ENCODE assay signal across 8 cellular contexts in the genomic region with DNA sequence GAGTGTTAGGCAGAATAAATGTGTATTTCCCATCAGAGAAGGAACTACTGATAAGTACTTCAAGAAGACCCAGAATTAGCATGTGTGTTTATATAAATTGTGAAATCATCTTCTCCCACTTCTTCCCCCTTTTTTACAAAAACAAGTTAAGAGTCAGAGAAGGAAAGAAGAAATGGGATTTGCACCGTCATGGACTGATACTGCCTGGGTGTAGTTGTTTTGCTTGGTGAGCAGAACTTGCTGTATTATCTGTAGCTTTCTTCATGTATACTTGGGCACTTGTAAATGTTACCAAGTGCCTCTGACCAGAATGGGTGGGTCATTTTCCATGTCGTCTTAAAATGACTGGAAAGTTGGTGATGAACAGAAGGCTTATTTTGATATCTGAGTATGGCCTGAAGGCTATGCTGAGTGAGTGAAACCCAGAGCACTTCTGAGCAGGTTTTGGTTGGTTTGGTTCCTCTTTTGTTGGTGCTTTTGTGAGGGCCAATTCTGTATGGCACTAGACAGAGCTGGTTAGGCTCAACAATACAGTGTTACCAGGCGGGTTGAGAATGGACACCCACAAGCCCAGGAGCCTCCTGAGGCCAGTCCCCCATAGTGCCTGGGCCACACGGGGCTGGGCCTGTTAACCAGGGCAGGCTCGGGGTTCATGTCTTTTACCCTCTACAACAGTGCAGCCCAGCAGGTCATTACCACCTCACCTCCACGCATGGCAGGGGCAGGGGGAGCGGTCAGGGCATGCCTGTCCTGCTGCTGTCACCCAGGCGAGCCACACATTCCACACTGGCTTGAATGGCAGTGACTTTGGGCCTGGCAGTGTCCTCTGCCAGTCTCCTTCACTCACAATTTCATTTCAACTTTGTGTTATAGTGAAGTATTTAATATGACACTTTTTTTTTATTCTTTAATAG.
DNase-seq lines count a peak whose midpoint lies in the region; ATAC-seq lines count a peak whose summit lies in the region.

No MANE protein-coding gene starts in this region.

- H3K27ac Mint-ChIP-seq in activated naive CD8-positive, alpha-beta T cell: no peak overlapping the region
- H3K27ac Mint-ChIP-seq in activated naive CD8-positive, alpha-beta T cell treated with anti-CD3 and anti-CD28 coated beads for 36 hours: no peak overlapping the region
- no peak overlapping the region for H3K27ac Mint-ChIP-seq in activated naive CD8-positive, alpha-beta T cell treated with anti-CD3 and anti-CD28 coated beads, Interleukin-2, amount 50 U/mL, for 24 hours
- peak overlapping the region in 9 of 10 donors; percentile 3 to 99 (median 69) for H3K27ac Mint-ChIP-seq in naive thymus-derived CD8-positive, alpha-beta T cell

- no peaks in the 10 kb centered on the region for H3K9me3 Mint-ChIP-seq in activated naive CD8-positive, alpha-beta T cell (ENCODE audit: low read depth)
- H3K9me3 Mint-ChIP-seq in activated naive CD8-positive, alpha-beta T cell treated with anti-CD3 and anti-CD28 coated beads for 36 hours: peaks cover 2% of the 10 kb centered on the region
- no peaks in the 10 kb centered on the region for H3K9me3 Mint-ChIP-seq in activated naive CD8-positive, alpha-beta T cell treated with anti-CD3 and anti-CD28 coated beads, Interleukin-2, amount 50 U/mL, for 24 hours
- H3K9me3 Mint-ChIP-seq in naive thymus-derived CD8-positive, alpha-beta T cell: peaks cover 0 to 14% (median 2%) of the 10 kb centered on the region in 9 donors

- H3K4me1 Mint-ChIP-seq in activated naive CD8-positive, alpha-beta T cell (ENCODE audit: low read depth): peaks cover 92% of the 10 kb centered on the region
- peaks cover 82% of the 10 kb centered on the region for H3K4me1 Mint-ChIP-seq in activated naive CD8-positive, alpha-beta T cell treated with anti-CD3 and anti-CD28 coated beads for 36 hours
- H3K4me1 Mint-ChIP-seq in activated naive CD8-positive, alpha-beta T cell treated with anti-CD3 and anti-CD28 coated beads, Interleukin-2, amount 50 U/mL, for 24 hours: peaks cover 83% of the 10 kb centered on the region
- peaks cover 52 to 91% (median 84%) of the 10 kb centered on the region in 4 donors for H3K4me1 Mint-ChIP-seq in naive thymus-derived CD8-positive, alpha-beta T cell

- POLR2A ChIA-PET in naive thymus-derived CD8-positive, alpha-beta T cell (lab: Charles Lee): interaction anchor here (0.9 to 1.9 kb wide), 2 partner anchors 8 to 14 kb away, joined by 5 to 7 read pairs; no protein-coding TSS in a partner anchor

- DNase-seq in activated naive CD8-positive, alpha-beta T cell treated with anti-CD3 and anti-CD28 coated beads for 36 hours: no peak
- no peak for DNase-seq in activated naive CD8-positive, alpha-beta T cell treated with anti-CD3 and anti-CD28 coated beads, Interleukin-2, amount 50 U/mL, for 24 hours
- no peak for DNase-seq in naive thymus-derived CD8-positive, alpha-beta T cell
- DNase-seq in NCI-H2227 (lab: John Stamatoyannopoulos, UW; ENCODE audit: unreplicated experiment) (no peak), putamen (ENCODE audit: low spot score) (no peak), DMS53 (lab: John Stamatoyannopoulos, UW) (no peak)

- peak overlapping the region; percentile 24 for H3K4me3 Mint-ChIP-seq in activated naive CD8-positive, alpha-beta T cell
- H3K4me3 Mint-ChIP-seq in activated naive CD8-positive, alpha-beta T cell treated with anti-CD3 and anti-CD28 coated beads for 36 hours: no peak overlapping the region
- H3K4me3 Mint-ChIP-seq in activated naive CD8-positive, alpha-beta T cell treated with anti-CD3 and anti-CD28 coated beads, Interleukin-2, amount 50 U/mL, for 24 hours: no peak overlapping the region
- H3K4me3 Mint-ChIP-seq in naive thymus-derived CD8-positive, alpha-beta T cell: peak overlapping the region in 5 of 10 donors; percentile 7 to 84 (median 23)

- no peaks in the 10 kb centered on the region for H3K27me3 Mint-ChIP-seq in activated naive CD8-positive, alpha-beta T cell
- H3K27me3 Mint-ChIP-seq in activated naive CD8-positive, alpha-beta T cell treated with anti-CD3 and anti-CD28 coated beads for 36 hours: no peaks in the 10 kb centered on the region
- H3K27me3 Mint-ChIP-seq in activated naive CD8-positive, alpha-beta T cell treated with anti-CD3 and anti-CD28 coated beads, Interleukin-2, amount 50 U/mL, for 24 hours: no peaks in the 10 kb centered on the region
- H3K27me3 Mint-ChIP-seq in naive thymus-derived CD8-positive, alpha-beta T cell: no peaks in the 10 kb centered on the region

- no peaks in the 10 kb centered on the region for H3K36me3 Mint-ChIP-seq in activated naive CD8-positive, alpha-beta T cell
- peaks cover 9% of the 10 kb centered on the region for H3K36me3 Mint-ChIP-seq in activated naive CD8-positive, alpha-beta T cell treated with anti-CD3 and anti-CD28 coated beads for 36 hours
- peaks cover 3% of the 10 kb centered on the region for H3K36me3 Mint-ChIP-seq in activated naive CD8-positive, alpha-beta T cell treated with anti-CD3 and anti-CD28 coated beads, Interleukin-2, amount 50 U/mL, for 24 hours (ENCODE audit: low read depth)
- H3K36me3 Mint-ChIP-seq in naive thymus-derived CD8-positive, alpha-beta T cell: peaks cover 0 to 9% (median 2%) of the 10 kb centered on the region in 3 donors

- ATAC-seq in HG03159 (IDR thresholded peaks at IDR 0.05; ENCODE audit: unreplicated experiment): peak; percentile 98
- peak; percentile 44 for ATAC-seq in activated naive CD8-positive, alpha-beta T cell treated with anti-CD3 and anti-CD28 coated beads, Interleukin-2, amount 50 U/mL, for 24 hours
- no peak for ATAC-seq in naive thymus-derived CD8-positive, alpha-beta T cell

Comparison
In these comparisons a context has a peak if more than half of its experiments do, and no peak if none do; other contexts are left out.
1. H3K27ac Mint-ChIP-seq: peak in naive thymus-derived CD8-positive, alpha-beta T cell (9 of 10); none in activated naive CD8-positive, alpha-beta T cell (single experiment), activated naive CD8-positive, alpha-beta T cell treated with anti-CD3 and anti-CD28 coated beads for 36 hours (single experiment) and activated naive CD8-positive, alpha-beta T cell treated with anti-CD3 and anti-CD28 coated beads, Interleukin-2, amount 50 U/mL, for 24 hours (single experiment).
2. ATAC-seq: peak in HG03159 (single experiment) and activated naive CD8-positive, alpha-beta T cell treated with anti-CD3 and anti-CD28 coated beads, Interleukin-2, amount 50 U/mL, for 24 hours (single experiment); none in naive thymus-derived CD8-positive, alpha-beta T cell (0 of 2).